ENCODE assay signal across 18 cellular contexts in the genomic region with DNA sequence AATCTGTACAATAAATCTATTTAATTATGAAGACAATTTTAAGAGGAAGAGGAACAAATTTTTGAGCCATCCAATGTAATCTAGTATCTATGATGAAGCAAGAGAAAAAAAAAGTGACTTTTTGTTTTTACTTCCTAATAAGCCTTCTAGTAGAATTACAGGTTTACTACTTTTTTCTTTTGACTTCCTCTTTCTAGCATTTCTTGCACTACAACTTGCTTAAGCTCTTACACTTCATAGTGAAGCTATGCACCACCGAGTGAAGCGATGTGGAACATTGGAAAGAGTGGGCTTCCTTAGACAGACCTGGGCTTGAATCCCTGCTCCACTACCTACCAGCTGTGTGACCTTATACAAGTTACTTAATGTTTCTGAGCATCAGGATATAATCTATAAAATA. TPM values are rescaled to one million over a fixed set of nuclear protein-coding genes. Genes with fewer than 3 reads are reported as not detected.
"Had no signal": no experiment of that assay in that cellular context is flagged by ENCODE, and none has a peak within 500 bp of the region (broad histone marks: within the 10 kb centered on the region; RNA-seq: fewer than 3 reads in every experiment).

No MANE protein-coding gene starts in this region.

- H3K4me1 ChIP-seq: left ventricle myocardium inferior, testis had no signal

- H3K79me2 ChIP-seq: parathyroid adenoma had no signal

- FAIRE-seq: astrocyte, colon, endothelial cell of umbilical vein, urothelium cell line had no signal

- ATAC-seq: activated T-cell treated with anti-CD3 and anti-CD28 coated beads, Interleukin-2, amount 50 U/mL, for 72 hours; stimulated activated naive CD8-positive, alpha-beta T cell treated with anti-CD3 and anti-CD28 coated beads, Interleukin-15, amount 100 ng/mL, for 72 hours had no signal

- H3K27me3 ChIP-seq: cardiac muscle cell, testis had no signal

- DNase-seq: activated CD4-positive, alpha-beta memory T cell treated with anti-CD3 and anti-CD28 coated beads, Interleukin-2, amount 10 ng/mL, durations not matched to agents 7 days and 5 days; activated T-cell treated with anti-CD3 and anti-CD28 coated beads, Interleukin-2, amount 50 U/mL, for 72 hours; kidney; left ventricle myocardium inferior; mesendoderm; stimulated activated CD4-positive, alpha-beta T cell treated with anti-CD3 and anti-CD28 coated beads, Interleukin-15, amount 100 ng/mL, for 24 hours; stimulated activated CD4-positive, alpha-beta T cell treated with anti-CD3 and anti-CD28 coated beads, Interleukin-4, amount 100 ng/mL, for 24 hours; stimulated activated naive CD8-positive, alpha-beta T cell treated with anti-CD3 and anti-CD28 coated beads, Interleukin-15, amount 100 ng/mL, for 72 hours; testis had no signal

- H3K36me3 ChIP-seq: cardiac muscle cell, left ventricle myocardium inferior had no signal

- H3K4me3 ChIP-seq: cardiac muscle cell, left ventricle myocardium inferior, testis had no signal

- H3K9me3 ChIP-seq: left ventricle myocardium inferior, testis had no signal

- H3K27ac ChIP-seq: cardiac muscle cell, left ventricle myocardium inferior, parathyroid adenoma, testis had no signal

- H3K9ac ChIP-seq: parathyroid adenoma had no signal

RNA-seq across cellular contexts. Expression of a gene that starts 2.1 kb away (rescaled TPM):
- total RNA-seq: activated CD4-positive, alpha-beta memory T cell treated with anti-CD3 and anti-CD28 coated beads, Interleukin-2, amount 10 ng/mL, durations not matched to agents 7 days and 5 days; activated T-cell treated with anti-CD3 and anti-CD28 coated beads, Interleukin-2, amount 50 U/mL, for 72 hours; cardiac muscle cell; kidney; left ventricle myocardium inferior; neural crest cell; renal cortical epithelial cell; skeletal muscle tissue; testis had no signal
- polyA plus RNA-seq: cardiac muscle cell had no signal

RNA-seq across cellular contexts. Expression of a gene that starts 18.1 kb away (rescaled TPM):
- total RNA-seq: activated CD4-positive, alpha-beta memory T cell treated with anti-CD3 and anti-CD28 coated beads, Interleukin-2, amount 10 ng/mL, durations not matched to agents 7 days and 5 days; astrocyte; cardiac muscle cell; endothelial cell of umbilical vein; kidney; left ventricle myocardium inferior; neural crest cell; renal cortical epithelial cell; testis had no signal
- polyA plus RNA-seq: cardiac muscle cell, endothelial cell of umbilical vein had no signal

RNA-seq across cellular contexts. Expression of a gene that starts 59.5 kb away (rescaled TPM):
- total RNA-seq: cardiac muscle cell, endothelial cell of umbilical vein, left ventricle myocardium inferior, renal cortical epithelial cell, skeletal muscle tissue had no signal
- polyA plus RNA-seq: cardiac muscle cell had no signal
